ENCODE assay signal across 19 cellular contexts in genomic region chr2:71327916-71328315, GRCh38. TPM values are rescaled to one million over a fixed set of nuclear protein-coding genes. Genes with fewer than 3 reads are reported as not detected.
DNase-seq lines count a peak whose midpoint lies in the region; ATAC-seq and TF ChIP-seq lines count a peak whose summit lies in the region.
"Had no signal": no experiment of that assay in that cellular context is flagged by ENCODE, and none has a peak within 500 bp of the region (broad histone marks: within the 10 kb centered on the region; RNA-seq: fewer than 3 reads in every experiment).

No MANE protein-coding gene starts in this region.

- H3K9me3 ChIP-seq in H9 (ENCODE audit: control insufficient read depth, low read depth, low read length) (no peaks in the 10 kb centered on the region), hepatocyte (ENCODE audit: low read depth) (no peaks in the 10 kb centered on the region), mucosa of rectum (ENCODE audit: control insufficient read depth in 2 of 2, low read length in 2 of 2) (no peaks in the 10 kb centered on the region), trophoblast cell (ENCODE audit: insufficient read depth, low read depth, low read length) (no peaks in the 10 kb centered on the region)
- H3K9me3 ChIP-seq: SK-N-SH had no signal

- H3K4me1 ChIP-seq in H9 (ENCODE audit: insufficient read depth, low read length): no peaks in the 10 kb centered on the region; the same call in 1 of the 2 replicates
- H3K4me1 ChIP-seq in hepatocyte (ENCODE audit: insufficient read depth): no peaks in the 10 kb centered on the region
- H3K4me1 ChIP-seq in mucosa of rectum (ENCODE audit: control insufficient read depth in 2 of 2, insufficient read depth in 2 of 2, low read length in 2 of 2): peaks cover 0 to 5% of the 10 kb centered on the region in 2 donors
- no peaks in the 10 kb centered on the region for H3K4me1 ChIP-seq in trophoblast cell (ENCODE audit: control insufficient read depth in 1 of 2, insufficient read depth in 2 of 2, low read length in 2 of 2)

- H2BK12ac ChIP-seq in H9 (ENCODE audit: insufficient read length, low read depth, low read length) (no peak overlapping the region), trophoblast cell (ENCODE audit: low read length) (no peak overlapping the region)

- H3K36me3 ChIP-seq in hepatocyte (replicated peaks; ENCODE audit: insufficient read depth, low read depth) (no peaks in the 10 kb centered on the region), mucosa of rectum (ENCODE audit: control insufficient read depth in 2 of 2, insufficient read depth in 2 of 2, low read length in 2 of 2) (no peaks in the 10 kb centered on the region), trophoblast cell (ENCODE audit: control insufficient read depth in 1 of 2, insufficient read depth in 2 of 2, low read length in 2 of 2) (no peaks in the 10 kb centered on the region)
- H3K36me3 ChIP-seq: BLaER1 treated with 17β-estradiol and CSF1 and Interleukin-3, amounts not matched to agents 10 nM and 100 nM had no signal

- no peak overlapping the region for H3K56ac ChIP-seq in H9 (ENCODE audit: insufficient read length, low read depth, low read length)

- H3K4me1 Mint-ChIP-seq in H9: peaks cover 5 to 14% of the 10 kb centered on the region in 2 experiments; a peak in 3 of 4 replicates

- H2AFZ ChIP-seq in H9 (ENCODE audit: low read length) (no peak overlapping the region), hepatocyte (no peak overlapping the region), trophoblast cell (ENCODE audit: insufficient read depth, low read length, poor library complexity) (no peak overlapping the region)

- H4K12ac ChIP-seq in trophoblast cell (ENCODE audit: low read depth, low read length): no peak overlapping the region

- no peak overlapping the region for H3K4me3 ChIP-seq in hepatocyte
- no peak overlapping the region for H3K4me3 ChIP-seq in mucosa of rectum (ENCODE audit: low read length in 2 of 2)
- H3K4me3 ChIP-seq in trophoblast cell (ENCODE audit: low read depth, low read length): no peak overlapping the region
- H3K4me3 ChIP-seq: BLaER1 treated with 17β-estradiol and CSF1 and Interleukin-3, amounts not matched to agents 10 nM and 100 nM had no signal

- H2BK5ac ChIP-seq in H9 (ENCODE audit: insufficient read length, low read length) (no peak overlapping the region), trophoblast cell (ENCODE audit: low read depth, low read length, poor library complexity) (no peak overlapping the region)

- H4K91ac ChIP-seq in H9 (ENCODE audit: insufficient read length, low read depth, low read length) (no peak overlapping the region), trophoblast cell (ENCODE audit: low read depth, low read length) (no peak overlapping the region)

- H3K4ac ChIP-seq in H9 (ENCODE audit: low read depth, low read length) (no peak overlapping the region), trophoblast cell (ENCODE audit: low read depth, low read length) (no peak overlapping the region)

- H4K8ac ChIP-seq in H9 (replicated peaks; ENCODE audit: insufficient read length, low read depth, low read length): no peak overlapping the region
- no peak overlapping the region for H4K8ac ChIP-seq in trophoblast cell (ENCODE audit: low read depth, low read length)

- H3K9me3 Mint-ChIP-seq in H9: no peaks in the 10 kb centered on the region
- H3K9me3 Mint-ChIP-seq: CD8-positive, alpha-beta T cell had no signal

- no peak overlapping the region for H3K14ac ChIP-seq in H9 (ENCODE audit: insufficient read depth, low read length)
- H3K14ac ChIP-seq in trophoblast cell (ENCODE audit: low read length): no peak overlapping the region

- peaks cover 2 to 9% (median 3%) of the 10 kb centered on the region in 3 experiments; a peak in 4 of 7 replicates for H3K36me3 Mint-ChIP-seq in H9 (ENCODE audit: insufficient read depth in 1 of 3, low read depth in 3 of 3)

- H3K18ac ChIP-seq in H9 (ENCODE audit: insufficient read length, low read depth, low read length) (no peak overlapping the region), trophoblast cell (ENCODE audit: low read length) (no peak overlapping the region)

- H3K27ac Mint-ChIP-seq in H9: no peak overlapping the region
- H3K27ac Mint-ChIP-seq: CD8-positive, alpha-beta T cell had no signal

- H4K5ac ChIP-seq in H9 (ENCODE audit: insufficient read length, low read depth, low read length): no peak overlapping the region

- H3K4me2 ChIP-seq in H9 (ENCODE audit: insufficient read depth, insufficient read length, low read length) (no peak overlapping the region), hepatocyte (no peak overlapping the region), trophoblast cell (ENCODE audit: low read length) (no peak overlapping the region)
- H3K4me2 ChIP-seq: BLaER1 treated with 17β-estradiol and CSF1 and Interleukin-3, amounts not matched to agents 10 nM and 100 nM; SK-N-SH had no signal

- H2BK120ac ChIP-seq in H9 (ENCODE audit: low read depth, low read length, poor library complexity, severe bottlenecking) (no peak overlapping the region), trophoblast cell (ENCODE audit: insufficient read depth, low read length, poor library complexity) (no peak overlapping the region)

- DNase-seq in H9: peak; percentile 47
- peak; percentile 87 for DNase-seq in SW480 (ENCODE audit: low spot score)
- DNase-seq in hepatocyte (ENCODE audit: low spot score): peak; percentile 8
- no peak for DNase-seq in trophoblast cell
- no peak for DNase-seq in NCI-H226
- DNase-seq in activated gamma-delta T cell (lab: John Stamatoyannopoulos, UW): no peak
- DNase-seq: Calu3; CD8-positive, alpha-beta T cell; NCI-H1105; NCI-H2081; NCI-H2171 treated with DMSO at 0.1 percent for 48 hours; NCI-H446 treated with DMSO at 0.1 percent for 48 hours; NCI-H69; NK-92 treated with Interleukin-12 subunit alpha and Interleukin-12 subunit beta, amount 100 ng/mL, for 24 hours; SHP77; SK-N-SH had no signal

- no peaks in the 10 kb centered on the region for H4K20me1 ChIP-seq in H9 (ENCODE audit: control insufficient read depth, insufficient read depth, insufficient read length)
- peaks cover 6% of the 10 kb centered on the region for H4K20me1 ChIP-seq in hepatocyte (ENCODE audit: insufficient read depth, poor library complexity, severe bottlenecking)

- H2AK5ac ChIP-seq in H9 (ENCODE audit: insufficient read length, low read length) (no peak overlapping the region), trophoblast cell (ENCODE audit: low read length) (no peak overlapping the region)

- H3K23me2 ChIP-seq in H9 (ENCODE audit: insufficient read length, low read depth, low read length, poor library complexity, severe bottlenecking): peaks cover 3% of the 10 kb centered on the region

- no peak for ATAC-seq in HG03196 (IDR thresholded peaks at IDR 0.05; ENCODE audit: unreplicated experiment)
- ATAC-seq: CD8-positive, alpha-beta T cell had no signal

- H3K27me3 ChIP-seq in H9 (ENCODE audit: insufficient read depth, low read length) (no peaks in the 10 kb centered on the region), hepatocyte (no peaks in the 10 kb centered on the region), mucosa of rectum (ENCODE audit: control insufficient read depth in 2 of 2, insufficient read depth in 2 of 2, low read length in 2 of 2) (no peaks in the 10 kb centered on the region), trophoblast cell (ENCODE audit: insufficient read depth, low read length) (no peaks in the 10 kb centered on the region)
- H3K27me3 ChIP-seq: BLaER1 treated with 17β-estradiol and CSF1 and Interleukin-3, amounts not matched to agents 10 nM and 100 nM had no signal

- no peak for TF ChIP-seq CTCF in H9 (conservative IDR thresholded peaks at IDR 0.05)
- TF ChIP-seq CTCF in hepatocyte (IDR thresholded peaks at IDR 0.05; ENCODE audit: poor library complexity): no peak

- no peaks in the 10 kb centered on the region for H3K27me3 Mint-ChIP-seq in H9 (ENCODE audit: low read depth)

- H3K79me1 ChIP-seq in H9 (ENCODE audit: insufficient read depth, low read depth, low read length, poor library complexity, severe bottlenecking): no peaks in the 10 kb centered on the region
- peaks cover 8% of the 10 kb centered on the region for H3K79me1 ChIP-seq in trophoblast cell (ENCODE audit: low read length)

- H3K4me3 Mint-ChIP-seq in H9: no peak overlapping the region
- H3K4me3 Mint-ChIP-seq: CD8-positive, alpha-beta T cell had no signal

- no peak overlapping the region for H3K9ac ChIP-seq in H9 (ENCODE audit: extremely low read depth, insufficient read length, low read length)
- no peak overlapping the region for H3K9ac ChIP-seq in mucosa of rectum (ENCODE audit: low read depth in 1 of 2, low read length in 2 of 2)
- H3K9ac ChIP-seq in trophoblast cell (ENCODE audit: low read length): no peak overlapping the region
- H3K9ac ChIP-seq: BLaER1 treated with 17β-estradiol and CSF1 and Interleukin-3, amounts not matched to agents 10 nM and 100 nM; SK-N-SH had no signal

- H2BK20ac ChIP-seq in H9 (ENCODE audit: low read depth, low read length, poor library complexity, severe bottlenecking): no peak overlapping the region

- H3K23ac ChIP-seq in H9 (ENCODE audit: insufficient read length, low read depth, low read length): no peak overlapping the region
- no peak overlapping the region for H3K23ac ChIP-seq in trophoblast cell (ENCODE audit: low read length)

- H2BK15ac ChIP-seq in H9 (ENCODE audit: low read depth, low read length): no peak overlapping the region

- no peak overlapping the region for H3T11ph ChIP-seq in H9 (ENCODE audit: low read length)

- H3K9me2 ChIP-seq in hepatocyte (replicated peaks; ENCODE audit: insufficient read depth): no peaks in the 10 kb centered on the region
- H3K9me2 ChIP-seq: SK-N-SH had no signal

- no peak overlapping the region for H3K27ac ChIP-seq in H9 (ENCODE audit: insufficient read length, low read depth, low read length)
- H3K27ac ChIP-seq in hepatocyte: no peak overlapping the region
- peak overlapping the region; percentile 49 to 61 for H3K27ac ChIP-seq in mucosa of rectum (ENCODE audit: low read depth in 2 of 2, low read length in 2 of 2)
- H3K27ac ChIP-seq in trophoblast cell (ENCODE audit: low read depth, low read length): no peak overlapping the region
- H3K27ac ChIP-seq: BLaER1 treated with 17β-estradiol and CSF1 and Interleukin-3, amounts not matched to agents 10 nM and 100 nM had no signal

- no CpG with 5 or more reads among the region's 4 CpGs for WGBS in H9 (ENCODE audit: extremely low coverage, insufficient read length, low lambda C conversion rate)
- WGBS in hepatocyte (ENCODE audit: low lambda C conversion rate, missing lambda C conversion rate): 56% methylated on average over 4 of the region's 4 CpGs
- WGBS in trophoblast cell (ENCODE audit: extremely low coverage, insufficient coverage, insufficient read length): no CpG with 5 or more reads among the region's 4 CpGs

- H3K79me2 ChIP-seq in H9 (ENCODE audit: insufficient read depth, low read length): peaks cover 10% of the 10 kb centered on the region; the same call in 1 of the 2 replicates
- peaks cover 15% of the 10 kb centered on the region for H3K79me2 ChIP-seq in hepatocyte
- peaks cover 7% of the 10 kb centered on the region for H3K79me2 ChIP-seq in trophoblast cell (ENCODE audit: control insufficient read depth, insufficient read depth, low read length, poor library complexity)

RNA-seq across cellular contexts. Expression of gene ZNF638, which starts 3.7 kb away (rescaled TPM):
- 141 and 146 TPM in 2 replicates for total RNA-seq in H9 (2021)
- total RNA-seq in hepatocyte: 141 and 170 TPM in 2 replicates
- polyA plus RNA-seq in hepatocyte: 41.2 and 52.7 TPM in 2 replicates
- 95.9 and 99.0 TPM in 2 replicates for polyA plus RNA-seq in trophoblast cell (2013)

Comparison
In these comparisons a context has a peak if more than half of its experiments do, and no peak if none do; other contexts are left out.
1. DNase-seq: peak in H9 (single experiment), SW480 (single experiment) and hepatocyte (single experiment); none in trophoblast cell (0 of 2), NCI-H226 (single experiment) and activated gamma-delta T cell (single experiment).
2. H3K27ac ChIP-seq: peak in mucosa of rectum (2 of 2); none in H9 (single experiment), hepatocyte (single experiment) and trophoblast cell (single experiment).